In genomic region chr3:71366991-71367604, GRCh38 we compare ENCODE assay signal across 1 cellular context.
TF ChIP-seq lines count a peak whose summit lies in the region.

No MANE protein-coding gene starts in this region.

TF ChIP-seq in HepG2, 621 proteins besides CTCF, POLR2A, EP300 and RAD21 (continued from another document):
- TF ChIP-seq ZNF337 (CRISPR knock-in tag; IDR thresholded peaks at IDR 0.05; ENCODE audit: borderline replicate concordance, low read depth) = no peak
